ENCODE assay signal across 8 cellular contexts in genomic region chr2:234288974-234289455, GRCh38.
A peak's percentile ranks its signal among the peaks of the same experiment; 100 is the strongest.
DNase-seq lines count a peak whose midpoint lies in the region; TF ChIP-seq lines count a peak whose summit lies in the region.

No MANE protein-coding gene starts in this region.

- intact Hi-C loops in Caco-2 (cut with micrococcal nuclease; ENCODE audit: unreplicated experiment), result loop anchor here (1.0 kb wide), 2 partner anchors 74 to 211 kb away; no protein-coding TSS in a partner anchor
- intact Hi-C loops in spleen (cut with DNase I; ENCODE audit: low total_unique reads), result loop anchor here (10.0 kb wide), 1 partner anchor 154 kb away; no protein-coding TSS in a partner anchor

- DNase-seq in Caco-2 (peak; percentile 53 to 59), SJSA1 (ENCODE audit: low read depth in 1 of 2, low spot score in 2 of 2) (peak; percentile 58 to 59), right atrium auricular region (ENCODE audit: low spot score) (peak; percentile 70), spleen (peak; percentile 84), dedifferentiated amniotic fluid mesenchymal stem cell (ENCODE audit: extremely low spot score) (no peak), SW480 (ENCODE audit: low spot score) (no peak)
- peak; percentile 76 for DNase-seq in Jurkat, Clone E6-1 (ENCODE audit: low read depth, low spot score)
- peak; percentile 66 for DNase-seq in activated naive CD8-positive, alpha-beta T cell treated with anti-CD3 and anti-CD28 coated beads for 36 hours

- H3K4me3 ChIP-seq in Caco-2 (ENCODE audit: low read depth, low read length) (no peak overlapping the region), SJSA1 (no peak overlapping the region), right atrium auricular region (no peak overlapping the region), spleen (no peak overlapping the region)
- no peak overlapping the region for H3K4me3 ChIP-seq in Jurkat, Clone E6-1 (ENCODE audit: low read length)

- no peaks in the 10 kb centered on the region for H3K27me3 Mint-ChIP-seq in Caco-2 (ENCODE audit: insufficient read depth, unreplicated experiment)
- no peaks in the 10 kb centered on the region for H3K27me3 Mint-ChIP-seq in activated naive CD8-positive, alpha-beta T cell treated with anti-CD3 and anti-CD28 coated beads for 36 hours

- TF ChIP-seq CTCF in Caco-2 (IDR thresholded peaks at IDR 0.05; ENCODE audit: insufficient read depth in 1 of 2, low read depth in 1 of 2, low read length in 1 of 2, severe bottlenecking in 1 of 2, unreplicated experiment in 1 of 2) (peak; percentile 43 to 44), right atrium auricular region (IDR thresholded peaks at IDR 0.05) (peak; percentile 59 to 84), spleen (IDR thresholded peaks at IDR 0.05 in 8 of 11, conservative IDR thresholded peaks at IDR 0.05 in 3 of 11) (peak; percentile 68 to 89 (median 86))

- H3K4me1 Mint-ChIP-seq in Caco-2 (ENCODE audit: low read depth, unreplicated experiment), result peaks cover 22% of the 10 kb centered on the region
- peaks cover 72% of the 10 kb centered on the region for H3K4me1 Mint-ChIP-seq in activated naive CD8-positive, alpha-beta T cell treated with anti-CD3 and anti-CD28 coated beads for 36 hours

- no peaks in the 10 kb centered on the region for H3K36me3 ChIP-seq in Caco-2 (ENCODE audit: control insufficient read depth, insufficient read depth, low read length)
- no peaks in the 10 kb centered on the region for H3K36me3 ChIP-seq in SJSA1
- no peaks in the 10 kb centered on the region for H3K36me3 ChIP-seq in right atrium auricular region
- no peaks in the 10 kb centered on the region for H3K36me3 ChIP-seq in spleen

- H3K27ac Mint-ChIP-seq in Caco-2 (ENCODE audit: unreplicated experiment), result peak overlapping the region; percentile 29
- peak overlapping the region; percentile 98 for H3K27ac Mint-ChIP-seq in activated naive CD8-positive, alpha-beta T cell treated with anti-CD3 and anti-CD28 coated beads for 36 hours

- H3K27me3 ChIP-seq in Caco-2 (replicated peaks; ENCODE audit: control insufficient read depth, insufficient read depth, low read length), result no peaks in the 10 kb centered on the region
- H3K27me3 ChIP-seq in SJSA1 (replicated peaks), result no peaks in the 10 kb centered on the region
- no peaks in the 10 kb centered on the region for H3K27me3 ChIP-seq in right atrium auricular region
- peaks cover 0 to 9% (median 0%) of the 10 kb centered on the region in 7 donors for H3K27me3 ChIP-seq in spleen (replicated peaks in 1 of 7)

- POLR2A ChIA-PET in Caco-2 (lab: Charles Lee), result no interaction called here

- CTCF ChIA-PET in Caco-2 (lab: Charles Lee), result interaction anchor here (1.0 to 1.4 kb wide), 2 partner anchors 74 to 208 kb away, joined by 3 to 6 read pairs; partner anchors contain the start of gene ARL4C

- TF ChIP-seq POLR2A in spleen (IDR thresholded peaks at IDR 0.05), result no peak

- peaks cover 25% of the 10 kb centered on the region for H3K4me1 ChIP-seq in Caco-2
- H3K4me1 ChIP-seq in SJSA1 (replicated peaks), result peaks cover 76% of the 10 kb centered on the region
- H3K4me1 ChIP-seq in right atrium auricular region, result peaks cover 0 to 30% of the 10 kb centered on the region in 2 donors
- peaks cover 37 to 57% (median 53%) of the 10 kb centered on the region in 6 donors for H3K4me1 ChIP-seq in spleen

- BruUV-seq in Caco-2 (replicated peaks; lab: Mats Ljungman, UMichigan), result no TSS peak

- H3K27ac ChIP-seq in SJSA1 (peak overlapping the region; percentile 19), right atrium auricular region (peak overlapping the region in 1 of 2 donors; percentile 52), spleen (peak overlapping the region in 7 of 8 donors; percentile 73 to 93 (median 83))

- H3K4me3 Mint-ChIP-seq in Caco-2 (ENCODE audit: unreplicated experiment), result no peak overlapping the region
- H3K4me3 Mint-ChIP-seq in activated naive CD8-positive, alpha-beta T cell treated with anti-CD3 and anti-CD28 coated beads for 36 hours, result peak overlapping the region; percentile 68

- H3K9me3 Mint-ChIP-seq in Caco-2 (ENCODE audit: unreplicated experiment), result no peaks in the 10 kb centered on the region
- H3K9me3 Mint-ChIP-seq in activated naive CD8-positive, alpha-beta T cell treated with anti-CD3 and anti-CD28 coated beads for 36 hours, result peaks cover 2% of the 10 kb centered on the region

- no peaks in the 10 kb centered on the region for H3K9me3 ChIP-seq in Caco-2
- no peaks in the 10 kb centered on the region for H3K9me3 ChIP-seq in SJSA1 (replicated peaks)
- H3K9me3 ChIP-seq in right atrium auricular region, result no peaks in the 10 kb centered on the region
- H3K9me3 ChIP-seq in spleen, result peaks cover 0 to 10% (median 0%) of the 10 kb centered on the region in 8 donors

- WGBS in spleen, 5 donors, result 33 to 41% (median 35%) methylated on average over 13 of the region's 13 CpGs

- peaks cover 5% of the 10 kb centered on the region for H3K36me3 Mint-ChIP-seq in Caco-2 (ENCODE audit: insufficient read depth, unreplicated experiment)
- peaks cover 16% of the 10 kb centered on the region for H3K36me3 Mint-ChIP-seq in activated naive CD8-positive, alpha-beta T cell treated with anti-CD3 and anti-CD28 coated beads for 36 hours

Comparison
In these comparisons a context has a peak if more than half of its experiments do, and no peak if none do; other contexts are left out.
1. DNase-seq: peak in Caco-2 (2 of 2), Jurkat, Clone E6-1 (single experiment), SJSA1 (2 of 2), activated naive CD8-positive, alpha-beta T cell treated with anti-CD3 and anti-CD28 coated beads for 36 hours (single experiment), right atrium auricular region (single experiment) and spleen (single experiment); none in dedifferentiated amniotic fluid mesenchymal stem cell (single experiment) and SW480 (single experiment).
2. Peak in every context shown above with its lines, with median percentiles within 50 percentile points of each other: CTCF ChIP-seq.